Comparison of ENCODE assay signal across 12 cellular contexts in genomic region chr16:510066-510465, GRCh38. TPM values are rescaled to one million over a fixed set of nuclear protein-coding genes. Genes with fewer than 3 reads are reported as not detected.
"Had no signal": no experiment of that assay in that cellular context is flagged by ENCODE, and none has a peak within 500 bp of the region (broad histone marks: within the 10 kb centered on the region; RNA-seq: fewer than 3 reads in every experiment).

No MANE protein-coding gene starts in this region.

RNA-seq across cellular contexts. Expression of gene PRR35, which starts 50.1 kb away (rescaled TPM):
- total RNA-seq: OCI-LY7, PC-3, PC-9, Peyer's patch, Right ventricle myocardium inferior, Right ventricle myocardium superior, RPMI7951, SJCRH30, SJSA1, SK-MEL-5, T-cell had no signal
- polyA plus RNA-seq: SK-N-SH had no signal

RNA-seq across cellular contexts. Expression of gene NHLRC4, which starts 56.7 kb away (rescaled TPM):
- total RNA-seq: PC-9 had no signal
